In the genomic region with DNA sequence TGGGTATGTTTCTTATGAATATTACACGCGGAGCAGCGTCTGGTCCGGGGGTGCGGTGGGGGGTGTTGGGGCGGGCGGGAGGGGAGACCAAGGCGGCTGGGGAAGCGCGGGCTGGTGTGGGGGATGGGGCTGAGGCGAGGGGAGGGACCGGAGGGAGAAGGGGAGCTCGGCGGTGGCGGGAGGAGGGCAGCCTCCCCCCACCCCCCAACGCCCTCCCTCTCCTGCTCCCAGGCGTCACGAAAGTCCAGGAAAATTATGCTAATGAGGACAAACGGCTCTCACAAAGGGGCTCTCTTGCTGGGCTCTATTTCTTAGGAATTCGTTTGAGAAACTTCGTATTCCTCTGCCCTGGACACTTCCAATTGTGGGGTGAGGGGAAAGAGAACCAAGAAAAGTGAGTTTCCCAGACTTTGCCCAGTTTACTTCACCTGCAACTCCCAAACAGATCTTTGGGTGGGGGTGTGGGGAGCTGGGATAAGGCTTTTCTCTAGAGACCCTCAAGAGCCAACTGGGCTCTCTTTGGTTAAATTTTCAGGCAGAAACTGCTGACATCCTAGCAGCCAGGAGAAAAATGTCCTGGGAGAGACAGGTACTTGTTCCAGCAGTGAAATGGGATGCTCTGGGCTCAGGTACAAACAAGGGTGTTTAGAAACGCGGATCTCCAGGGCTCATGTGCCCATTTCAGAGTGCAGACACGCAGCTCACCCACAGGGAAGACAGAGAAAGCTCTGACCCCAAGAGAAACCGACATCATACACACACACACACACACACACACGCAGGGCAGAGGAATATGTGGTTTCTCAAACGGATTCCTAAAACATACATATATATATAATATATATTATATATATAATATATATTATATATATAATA, we compare ENCODE assay signal across 9 cellular contexts. TPM values are rescaled to one million over a fixed set of nuclear protein-coding genes. Genes with fewer than 3 reads are reported as not detected.
DNase-seq lines count a peak whose midpoint lies in the region; ATAC-seq, FAIRE-seq and TF ChIP-seq lines count a peak whose summit lies in the region.
"Had no signal": no experiment of that assay in that cellular context is flagged by ENCODE, and none has a peak within 500 bp of the region (broad histone marks: within the 10 kb centered on the region; RNA-seq: fewer than 3 reads in every experiment).

No MANE protein-coding gene starts in this region.

- peaks cover 2% of the 10 kb centered on the region for H3K27me3 Mint-ChIP-seq in activated T-helper 2 cell treated with anti-CD3 and anti-CD28 coated beads, Interferon-gamma antibody, Interleukin-2, Interleukin-4, amounts not matched to agents 10 μg/mL and 5 μg/mL and 100 μg/mL, durations not matched to agents 14 hours and 24 hours and 36 hours (ENCODE audit: low read depth)

- H3K4me1 ChIP-seq in liver (ENCODE audit: control insufficient read depth in 4 of 4, insufficient read depth in 4 of 4, low read length in 3 of 4) (peaks cover 0 to 3% (median 2%) of the 10 kb centered on the region in 4 donors), HepG2 (ENCODE audit: insufficient read depth, low read length) (peaks cover 27% of the 10 kb centered on the region), mucosa of stomach (ENCODE audit: control insufficient read depth, insufficient read depth, low read length) (peaks cover 50% of the 10 kb centered on the region), vagina (peaks cover 13% of the 10 kb centered on the region)

- no peak for ATAC-seq in HepG2
- no peak for ATAC-seq in HG03280 (IDR thresholded peaks at IDR 0.05; ENCODE audit: unreplicated experiment)

- TF ChIP-seq EP300 in HepG2 (IDR thresholded peaks at IDR 0.05; ENCODE audit: low read depth in 2 of 2, low read length in 2 of 2): no peak
- TF ChIP-seq EP300 in HepG2 (CRISPR knock-in tag; IDR thresholded peaks at IDR 0.05; ENCODE audit: borderline replicate concordance): no peak

- POLR2A ChIA-PET in HepG2 (lab: Yijun Ruan, JAX): no interaction called here

- CTCF ChIA-PET in HepG2 (lab: Yijun Ruan, JAX; ENCODE audit: low intra/inter-chr PET ratio, low total read pairs): no interaction called here

- no peaks in the 10 kb centered on the region for H3K9me3 Mint-ChIP-seq in activated T-helper 2 cell treated with anti-CD3 and anti-CD28 coated beads, Interferon-gamma antibody, Interleukin-2, Interleukin-4, amounts not matched to agents 10 μg/mL and 5 μg/mL and 100 μg/mL, durations not matched to agents 14 hours and 24 hours and 36 hours
- H3K9me3 Mint-ChIP-seq: activated CD4-positive, alpha-beta memory T cell treated with anti-CD3 and anti-CD28 coated beads, Interleukin-2, amount 10 ng/mL, durations not matched to agents 7 days and 5 days had no signal

- FAIRE-seq in HepG2 (lab: Jason Lieb, UNC): no peak

- H3K4me3 ChIP-seq in liver (ENCODE audit: low read depth in 1 of 3, low read length in 3 of 3): peak overlapping the region in 2 of 3 donors; percentile 6 to 43
- H3K4me3 ChIP-seq in HepG2 (replicated peaks in 1 of 3; ENCODE audit: insufficient read depth in 1 of 3, low read depth in 2 of 3, low read length in 3 of 3): no peak overlapping the region
- peak overlapping the region; percentile 65 for H3K4me3 ChIP-seq in coronary artery
- H3K4me3 ChIP-seq in mucosa of stomach (ENCODE audit: low read length): peak overlapping the region; percentile 65
- H3K4me3 ChIP-seq in vagina: peak overlapping the region; percentile 50 to 53

- H3K27me3 ChIP-seq in liver (ENCODE audit: control insufficient read depth in 4 of 4, insufficient read depth in 4 of 4, low read length in 3 of 4) (peaks cover 0 to 25% (median 5%) of the 10 kb centered on the region in 4 donors), HepG2 (ENCODE audit: control insufficient read depth in 1 of 2, insufficient read depth in 2 of 2, low read length in 2 of 2) (no peaks in the 10 kb centered on the region), mucosa of stomach (ENCODE audit: control insufficient read depth, insufficient read depth, low read length) (no peaks in the 10 kb centered on the region), vagina (no peaks in the 10 kb centered on the region)

- H3K4me2 ChIP-seq in HepG2 (ENCODE audit: low read depth, low read length): no peak overlapping the region

- 21% methylated on average over 27 of the region's 27 CpGs for WGBS in liver
- WGBS in HepG2 (ENCODE audit: low lambda C conversion rate): 95% methylated on average over 26 of the region's 27 CpGs

- H3K27ac ChIP-seq in liver (ENCODE audit: low read depth in 1 of 2, low read length in 2 of 2) (peak overlapping the region; percentile 46 to 56), HepG2 (ENCODE audit: extremely low read length, insufficient read depth, low read length) (no peak overlapping the region), coronary artery (peak overlapping the region; percentile 3 to 79), vagina (peak overlapping the region; percentile 75)

- intact Hi-C loops in HepG2 (cut with micrococcal nuclease; ENCODE audit: unreplicated experiment) (no loop called here), vagina (cut with DNase I) (no loop called here)
- intact Hi-C loops in activated T-helper 2 cell treated with anti-CD3 and anti-CD28 coated beads, Interferon-gamma antibody, Interleukin-2, Interleukin-4, amounts not matched to agents 10 μg/mL and 5 μg/mL and 100 μg/mL, durations not matched to agents 14 hours and 24 hours and 36 hours (cut with micrococcal nuclease): no loop called here

- in situ Hi-C loops in HepG2 (cut with HindIII; ENCODE audit: extremely low pct_ligation_motif_present, low pct_unique_long_range_greater_than_20kb): no loop called here
- in situ Hi-C loops in GM13977 (cut with MboI; ENCODE audit: low pct_unique_long_range_greater_than_20kb, low sequenced_read_pairs, unreplicated experiment): no loop called here

- peak overlapping the region; percentile 39 to 43 for H3K9ac ChIP-seq in liver (ENCODE audit: low read depth in 1 of 2, low read length in 2 of 2)
- H3K9ac ChIP-seq in HepG2 (ENCODE audit: insufficient read depth, low read depth, low read length): no peak overlapping the region
- H3K9ac ChIP-seq in mucosa of stomach (ENCODE audit: low read length): peak overlapping the region; percentile 80

- BruUV-seq in HepG2 (replicated peaks; lab: Mats Ljungman, UMichigan): no TSS peak

- H3K36me3 ChIP-seq in liver (ENCODE audit: control insufficient read depth in 4 of 4, insufficient read depth in 3 of 4, low read depth in 1 of 4, low read length in 3 of 4): no peaks in the 10 kb centered on the region
- peaks cover 2 to 8% of the 10 kb centered on the region in 2 experiments; a peak in 3 of 5 replicates for H3K36me3 ChIP-seq in HepG2 (replicated peaks in 1 of 2; ENCODE audit: control insufficient read depth in 1 of 2, insufficient read depth in 2 of 2, low read length in 2 of 2)
- no peaks in the 10 kb centered on the region for H3K36me3 ChIP-seq in mucosa of stomach (ENCODE audit: control insufficient read depth, insufficient read depth, low read length)
- H3K36me3 ChIP-seq in vagina: no peaks in the 10 kb centered on the region

- TF ChIP-seq RAD21 in liver (IDR thresholded peaks at IDR 0.05) (no peak), HepG2 (CRISPR knock-in tag; IDR thresholded peaks at IDR 0.05) (no peak)

- TF ChIP-seq CTCF in liver (IDR thresholded peaks at IDR 0.05; ENCODE audit: low read depth, low read length, missing input control): no peak
- TF ChIP-seq CTCF in HepG2 (CRISPR knock-in tag; IDR thresholded peaks at IDR 0.05): no peak
- no peak for TF ChIP-seq CTCF in coronary artery (IDR thresholded peaks at IDR 0.05)
- no peak for TF ChIP-seq CTCF in vagina (IDR thresholded peaks at IDR 0.05)
- no peak for TF ChIP-seq CTCF in GM13977 (IDR thresholded peaks at IDR 0.05; ENCODE audit: extremely low read depth, insufficient read depth, missing control alignments)

- no peaks in the 10 kb centered on the region for H3K4me1 Mint-ChIP-seq in activated T-helper 2 cell treated with anti-CD3 and anti-CD28 coated beads, Interferon-gamma antibody, Interleukin-2, Interleukin-4, amounts not matched to agents 10 μg/mL and 5 μg/mL and 100 μg/mL, durations not matched to agents 14 hours and 24 hours and 36 hours (ENCODE audit: low read depth)
- H3K4me1 Mint-ChIP-seq: activated CD4-positive, alpha-beta memory T cell treated with anti-CD3 and anti-CD28 coated beads, Interleukin-2, amount 10 ng/mL, durations not matched to agents 7 days and 5 days had no signal

- no peaks in the 10 kb centered on the region for H3K9me3 ChIP-seq in liver (ENCODE audit: control insufficient read depth in 4 of 4, low read length in 3 of 4)
- no peaks in the 10 kb centered on the region for H3K9me3 ChIP-seq in HepG2 (ENCODE audit: low read length)
- H3K9me3 ChIP-seq in mucosa of stomach (ENCODE audit: control insufficient read depth, low read length): no peaks in the 10 kb centered on the region
- H3K9me3 ChIP-seq in vagina: no peaks in the 10 kb centered on the region

- H3K79me2 ChIP-seq in HepG2 (ENCODE audit: insufficient read depth, low read length): peaks cover 26% of the 10 kb centered on the region

- no peaks in the 10 kb centered on the region for H3K36me3 Mint-ChIP-seq in activated T-helper 2 cell treated with anti-CD3 and anti-CD28 coated beads, Interferon-gamma antibody, Interleukin-2, Interleukin-4, amounts not matched to agents 10 μg/mL and 5 μg/mL and 100 μg/mL, durations not matched to agents 14 hours and 24 hours and 36 hours (ENCODE audit: low read depth)

- no peak overlapping the region for H3K27ac Mint-ChIP-seq in activated T-helper 2 cell treated with anti-CD3 and anti-CD28 coated beads, Interferon-gamma antibody, Interleukin-2, Interleukin-4, amounts not matched to agents 10 μg/mL and 5 μg/mL and 100 μg/mL, durations not matched to agents 14 hours and 24 hours and 36 hours
- H3K27ac Mint-ChIP-seq: activated CD4-positive, alpha-beta memory T cell treated with anti-CD3 and anti-CD28 coated beads, Interleukin-2, amount 10 ng/mL, durations not matched to agents 7 days and 5 days had no signal

- H2AFZ ChIP-seq in HepG2 (ENCODE audit: low read length): no peak overlapping the region

- DNase-seq in HepG2 (ENCODE audit: low spot score) (no peak), coronary artery (ENCODE audit: low spot score) (peak; percentile 54), vagina (ENCODE audit: extremely low spot score in 2 of 2) (peak in 1 of 2 donors; percentile 46), GM13977 (ENCODE audit: low spot score) (no peak)
- no peak for DNase-seq in activated T-helper 2 cell treated with anti-CD3 and anti-CD28 coated beads, Interferon-gamma antibody, Interleukin-2, Interleukin-4, amounts not matched to agents 10 μg/mL and 5 μg/mL and 100 μg/mL, durations not matched to agents 14 hours and 24 hours and 36 hours (ENCODE audit: low spot score)
- DNase-seq: activated CD4-positive, alpha-beta memory T cell treated with anti-CD3 and anti-CD28 coated beads, Interleukin-2, amount 10 ng/mL, durations not matched to agents 7 days and 5 days had no signal

- TF ChIP-seq POLR2A in HepG2 (IDR thresholded peaks at IDR 0.05; ENCODE audit: insufficient read depth in 1 of 2, low read depth in 2 of 2, low read length in 2 of 2) (no peak), vagina (IDR thresholded peaks at IDR 0.05) (no peak)

- H3K4me3 Mint-ChIP-seq in activated T-helper 2 cell treated with anti-CD3 and anti-CD28 coated beads, Interferon-gamma antibody, Interleukin-2, Interleukin-4, amounts not matched to agents 10 μg/mL and 5 μg/mL and 100 μg/mL, durations not matched to agents 14 hours and 24 hours and 36 hours (ENCODE audit: low read depth): no peak overlapping the region
- H3K4me3 Mint-ChIP-seq: activated CD4-positive, alpha-beta memory T cell treated with anti-CD3 and anti-CD28 coated beads, Interleukin-2, amount 10 ng/mL, durations not matched to agents 7 days and 5 days had no signal

- H4K20me1 ChIP-seq in HepG2 (ENCODE audit: insufficient read depth, low read length): peaks cover 12% of the 10 kb centered on the region; the same call in 1 of the 2 replicates

RNA-seq across cellular contexts. Expression of gene HOXA2, which starts 11.7 kb away (rescaled TPM):
- total RNA-seq in liver (under 1 TPM; 0.05 to 0.08 TPM), HepG2 (2016; rRNA removed; fragmentation: Illumina TruSeq; extraction: Trizol) (0.22 TPM in 1 of 2 replicates, not detected in the other), vagina (2.0 TPM)
- polyA plus RNA-seq in liver (under 1 TPM; 0.08 to 0.13 TPM), HepG2 (2011; rRNA removed) (0.20 and 0.29 TPM in 2 replicates)
- 0.10 and 0.35 TPM in 2 replicates for total RNA-seq in HepG2 (2016; cell fraction: cytosol; rRNA removed; fragmentation: Illumina TruSeq; extraction: Trizol; ENCODE audit: low read depth)
- total RNA-seq in HepG2 (2016; cell fraction: insoluble cytoplasmic fraction; rRNA removed; fragmentation: Illumina TruSeq; extraction: Trizol): 0.15 TPM in 1 of 2 replicates, not detected in the other
- total RNA-seq in HepG2 (2016; cell fraction: membrane; rRNA removed; fragmentation: Illumina TruSeq; extraction: Trizol): 0.09 and 0.17 TPM in 2 replicates
- 0.63 and 1.3 TPM in 2 replicates for total RNA-seq in HepG2 (2016; cell fraction: nucleus; rRNA removed; fragmentation: Illumina TruSeq; extraction: Trizol)
- polyA plus RNA-seq in HepG2 (2011; cell fraction: cytosol; rRNA removed): 0.03 and 0.08 TPM in 2 replicates
- polyA plus RNA-seq in HepG2 (2011; cell fraction: nucleus; rRNA removed): 1.1 and 1.3 TPM in 2 replicates
- polyA plus RNA-seq in HepG2 (2012): 0.21 and 0.27 TPM in 2 replicates
- 0.12 and 0.16 TPM in 2 replicates for polyA plus RNA-seq in HepG2 (2016; cell fraction: cytosol; fragmentation: Illumina TruSeq; extraction: Trizol; ENCODE audit: low read depth)
- 0.15 and 0.48 TPM in 2 replicates for polyA plus RNA-seq in HepG2 (2016; cell fraction: insoluble cytoplasmic fraction; fragmentation: Illumina TruSeq; extraction: Trizol; ENCODE audit: low read depth)
- polyA plus RNA-seq in HepG2 (2016; cell fraction: membrane; fragmentation: Illumina TruSeq; extraction: Trizol; ENCODE audit: low read depth): 0.23 and 0.26 TPM in 2 replicates
- polyA plus RNA-seq in HepG2 (2016; cell fraction: nucleus; fragmentation: Illumina TruSeq; extraction: Trizol; ENCODE audit: insufficient read depth, low read depth): 2.9 and 3.3 TPM in 2 replicates
- 0.24 TPM in 1 of 2 replicates, not detected in the other for polyA minus RNA-seq in HepG2 (2011; rRNA and poly(A)+ RNA removed; ENCODE audit: low replicate concordance)
- not detected in 2 replicates for polyA minus RNA-seq in HepG2 (2011; cell fraction: cytosol; rRNA and poly(A)+ RNA removed)
- polyA minus RNA-seq in HepG2 (2011; cell fraction: nucleus; rRNA and poly(A)+ RNA removed): 1.5 and 1.9 TPM in 2 replicates
- not detected in 2 replicates for total RNA-seq in activated T-helper 2 cell treated with anti-CD3 and anti-CD28 coated beads, Interferon-gamma antibody, Interleukin-2, Interleukin-4, amounts not matched to agents 10 μg/mL and 5 μg/mL and 100 μg/mL, durations not matched to agents 14 hours and 24 hours and 36 hours
- total RNA-seq: activated CD4-positive, alpha-beta memory T cell treated with anti-CD3 and anti-CD28 coated beads, Interleukin-2, amount 10 ng/mL, durations not matched to agents 7 days and 5 days had no signal

RNA-seq across cellular contexts. Expression of gene HOXA4, which starts 16.3 kb away (rescaled TPM):
- under 1 TPM; 0.17 to 0.28 TPM for total RNA-seq in liver
- polyA plus RNA-seq in liver: 1 to 10 TPM in 1 of 2 donors, under 1 TPM in 1; 0.32 to 1.1 TPM
- 1.8 and 2.4 TPM in 2 replicates for total RNA-seq in HepG2 (2016; rRNA removed; fragmentation: Illumina TruSeq; extraction: Trizol)
- 2.0 and 2.2 TPM in 2 replicates for total RNA-seq in HepG2 (2016; cell fraction: cytosol; rRNA removed; fragmentation: Illumina TruSeq; extraction: Trizol; ENCODE audit: low read depth)
- 1.0 and 2.0 TPM in 2 replicates for total RNA-seq in HepG2 (2016; cell fraction: insoluble cytoplasmic fraction; rRNA removed; fragmentation: Illumina TruSeq; extraction: Trizol)
- 2.9 and 3.2 TPM in 2 replicates for total RNA-seq in HepG2 (2016; cell fraction: membrane; rRNA removed; fragmentation: Illumina TruSeq; extraction: Trizol)
- 0.53 and 1.8 TPM in 2 replicates for total RNA-seq in HepG2 (2016; cell fraction: nucleus; rRNA removed; fragmentation: Illumina TruSeq; extraction: Trizol)
- polyA plus RNA-seq in HepG2 (2011; rRNA removed): 4.3 and 5.4 TPM in 2 replicates
- polyA plus RNA-seq in HepG2 (2011; cell fraction: cytosol; rRNA removed): 4.7 and 6.2 TPM in 2 replicates
- 5.3 and 5.5 TPM in 2 replicates for polyA plus RNA-seq in HepG2 (2011; cell fraction: nucleus; rRNA removed)
- 5.2 and 7.3 TPM in 2 replicates for polyA plus RNA-seq in HepG2 (2012)
- 7.9 and 8.8 TPM in 2 replicates for polyA plus RNA-seq in HepG2 (2016; cell fraction: cytosol; fragmentation: Illumina TruSeq; extraction: Trizol; ENCODE audit: low read depth)
- 7.2 and 9.1 TPM in 2 replicates for polyA plus RNA-seq in HepG2 (2016; cell fraction: insoluble cytoplasmic fraction; fragmentation: Illumina TruSeq; extraction: Trizol; ENCODE audit: low read depth)
- polyA plus RNA-seq in HepG2 (2016; cell fraction: membrane; fragmentation: Illumina TruSeq; extraction: Trizol; ENCODE audit: low read depth): 10.6 and 13.1 TPM in 2 replicates
- 9.4 and 10.8 TPM in 2 replicates for polyA plus RNA-seq in HepG2 (2016; cell fraction: nucleus; fragmentation: Illumina TruSeq; extraction: Trizol; ENCODE audit: insufficient read depth, low read depth)
- 0.56 and 2.4 TPM in 2 replicates for polyA minus RNA-seq in HepG2 (2011; rRNA and poly(A)+ RNA removed; ENCODE audit: low replicate concordance)
- 1.7 and 2.3 TPM in 2 replicates for polyA minus RNA-seq in HepG2 (2011; cell fraction: cytosol; rRNA and poly(A)+ RNA removed)
- 1.4 and 2.7 TPM in 2 replicates for polyA minus RNA-seq in HepG2 (2011; cell fraction: nucleus; rRNA and poly(A)+ RNA removed)
- 0.98 TPM for total RNA-seq in vagina
- not detected in 2 replicates for total RNA-seq in activated T-helper 2 cell treated with anti-CD3 and anti-CD28 coated beads, Interferon-gamma antibody, Interleukin-2, Interleukin-4, amounts not matched to agents 10 μg/mL and 5 μg/mL and 100 μg/mL, durations not matched to agents 14 hours and 24 hours and 36 hours

RNA-seq across cellular contexts. Expression of gene HOXA1, which starts 18.4 kb away (rescaled TPM):
- total RNA-seq in liver (under 1 TPM; 0.08 to 0.28 TPM), HepG2 (2016; rRNA removed; fragmentation: Illumina TruSeq; extraction: Trizol) (0.20 TPM in 1 of 2 replicates, not detected in the other), vagina (0.74 TPM)
- polyA plus RNA-seq in liver (under 1 TPM; 0.17 to 0.25 TPM), HepG2 (2011; rRNA removed) (0.18 and 0.31 TPM in 2 replicates)
- total RNA-seq in HepG2 (2016; cell fraction: cytosol; rRNA removed; fragmentation: Illumina TruSeq; extraction: Trizol; ENCODE audit: low read depth): not detected in 2 replicates
- total RNA-seq in HepG2 (2016; cell fraction: insoluble cytoplasmic fraction; rRNA removed; fragmentation: Illumina TruSeq; extraction: Trizol): 0.11 TPM in 1 of 2 replicates, not detected in the other
- 0.14 and 0.15 TPM in 2 replicates for total RNA-seq in HepG2 (2016; cell fraction: membrane; rRNA removed; fragmentation: Illumina TruSeq; extraction: Trizol)
- total RNA-seq in HepG2 (2016; cell fraction: nucleus; rRNA removed; fragmentation: Illumina TruSeq; extraction: Trizol): not detected in 2 replicates
- polyA plus RNA-seq in HepG2 (2011; cell fraction: cytosol; rRNA removed): 0.09 and 0.13 TPM in 2 replicates
- 0.71 and 0.92 TPM in 2 replicates for polyA plus RNA-seq in HepG2 (2011; cell fraction: nucleus; rRNA removed)
- polyA plus RNA-seq in HepG2 (2012): 0.11 and 0.30 TPM in 2 replicates
- 0.11 TPM in 1 of 2 replicates, not detected in the other for polyA plus RNA-seq in HepG2 (2016; cell fraction: cytosol; fragmentation: Illumina TruSeq; extraction: Trizol; ENCODE audit: low read depth)
- 0.42 and 0.43 TPM in 2 replicates for polyA plus RNA-seq in HepG2 (2016; cell fraction: insoluble cytoplasmic fraction; fragmentation: Illumina TruSeq; extraction: Trizol; ENCODE audit: low read depth)
- 0.31 and 0.33 TPM in 2 replicates for polyA plus RNA-seq in HepG2 (2016; cell fraction: membrane; fragmentation: Illumina TruSeq; extraction: Trizol; ENCODE audit: low read depth)
- polyA plus RNA-seq in HepG2 (2016; cell fraction: nucleus; fragmentation: Illumina TruSeq; extraction: Trizol; ENCODE audit: insufficient read depth, low read depth): 1.0 and 1.4 TPM in 2 replicates
- polyA minus RNA-seq in HepG2 (2011; rRNA and poly(A)+ RNA removed; ENCODE audit: low replicate concordance): 0.05 and 0.10 TPM in 2 replicates
- polyA minus RNA-seq in HepG2 (2011; cell fraction: cytosol; rRNA and poly(A)+ RNA removed): not detected in 2 replicates
- polyA minus RNA-seq in HepG2 (2011; cell fraction: nucleus; rRNA and poly(A)+ RNA removed): 0.25 and 0.52 TPM in 2 replicates
- 0.11 and 0.16 TPM in 2 replicates for total RNA-seq in activated T-helper 2 cell treated with anti-CD3 and anti-CD28 coated beads, Interferon-gamma antibody, Interleukin-2, Interleukin-4, amounts not matched to agents 10 μg/mL and 5 μg/mL and 100 μg/mL, durations not matched to agents 14 hours and 24 hours and 36 hours

RNA-seq across cellular contexts. Expression of gene HOXA5, which starts 29.3 kb away (rescaled TPM):
- total RNA-seq in liver (1 to 10 TPM in 1 of 2 donors, under 1 TPM in 1; 0.42 to 2.1 TPM), HepG2 (2016; rRNA removed; fragmentation: Illumina TruSeq; extraction: Trizol) (3.2 and 3.9 TPM in 2 replicates), vagina (6.1 TPM)
- polyA plus RNA-seq in liver (under 1 TPM; 0.40 to 0.90 TPM), HepG2 (2011; rRNA removed) (3.6 and 4.0 TPM in 2 replicates)
- 0.71 and 0.97 TPM in 2 replicates for total RNA-seq in HepG2 (2016; cell fraction: cytosol; rRNA removed; fragmentation: Illumina TruSeq; extraction: Trizol; ENCODE audit: low read depth)
- 3.0 TPM in 2 replicates for total RNA-seq in HepG2 (2016; cell fraction: insoluble cytoplasmic fraction; rRNA removed; fragmentation: Illumina TruSeq; extraction: Trizol)
- total RNA-seq in HepG2 (2016; cell fraction: membrane; rRNA removed; fragmentation: Illumina TruSeq; extraction: Trizol): 2.1 and 3.2 TPM in 2 replicates
- 2.1 and 4.1 TPM in 2 replicates for total RNA-seq in HepG2 (2016; cell fraction: nucleus; rRNA removed; fragmentation: Illumina TruSeq; extraction: Trizol)
- polyA plus RNA-seq in HepG2 (2011; cell fraction: cytosol; rRNA removed): 2.0 TPM in 2 replicates
- polyA plus RNA-seq in HepG2 (2011; cell fraction: nucleus; rRNA removed): 4.0 and 4.1 TPM in 2 replicates
- 2.3 TPM in 2 replicates for polyA plus RNA-seq in HepG2 (2012)
- polyA plus RNA-seq in HepG2 (2016; cell fraction: cytosol; fragmentation: Illumina TruSeq; extraction: Trizol; ENCODE audit: low read depth): 0.70 and 1.1 TPM in 2 replicates
- polyA plus RNA-seq in HepG2 (2016; cell fraction: insoluble cytoplasmic fraction; fragmentation: Illumina TruSeq; extraction: Trizol; ENCODE audit: low read depth): 4.1 and 4.3 TPM in 2 replicates
- polyA plus RNA-seq in HepG2 (2016; cell fraction: membrane; fragmentation: Illumina TruSeq; extraction: Trizol; ENCODE audit: low read depth): 2.2 and 2.8 TPM in 2 replicates
- 6.4 and 8.6 TPM in 2 replicates for polyA plus RNA-seq in HepG2 (2016; cell fraction: nucleus; fragmentation: Illumina TruSeq; extraction: Trizol; ENCODE audit: insufficient read depth, low read depth)
- 0.98 and 2.8 TPM in 2 replicates for polyA minus RNA-seq in HepG2 (2011; rRNA and poly(A)+ RNA removed; ENCODE audit: low replicate concordance)
- polyA minus RNA-seq in HepG2 (2011; cell fraction: cytosol; rRNA and poly(A)+ RNA removed): 1.1 and 2.2 TPM in 2 replicates
- 2.7 and 3.4 TPM in 2 replicates for polyA minus RNA-seq in HepG2 (2011; cell fraction: nucleus; rRNA and poly(A)+ RNA removed)
- total RNA-seq in activated T-helper 2 cell treated with anti-CD3 and anti-CD28 coated beads, Interferon-gamma antibody, Interleukin-2, Interleukin-4, amounts not matched to agents 10 μg/mL and 5 μg/mL and 100 μg/mL, durations not matched to agents 14 hours and 24 hours and 36 hours: not detected in 2 replicates
- total RNA-seq: activated CD4-positive, alpha-beta memory T cell treated with anti-CD3 and anti-CD28 coated beads, Interleukin-2, amount 10 ng/mL, durations not matched to agents 7 days and 5 days had no signal

RNA-seq across cellular contexts. Expression of gene HOXA6, which starts 33.3 kb away (rescaled TPM):
- under 1 TPM in 1 of 2 donors, not detected in 1; 0.23 TPM for total RNA-seq in liver
- not detected for polyA plus RNA-seq in liver
- 0.95 and 1.3 TPM in 2 replicates for total RNA-seq in HepG2 (2016; rRNA removed; fragmentation: Illumina TruSeq; extraction: Trizol)
- total RNA-seq in HepG2 (2016; cell fraction: cytosol; rRNA removed; fragmentation: Illumina TruSeq; extraction: Trizol; ENCODE audit: low read depth): 0.71 TPM in 1 of 2 replicates, not detected in the other
- total RNA-seq in HepG2 (2016; cell fraction: insoluble cytoplasmic fraction; rRNA removed; fragmentation: Illumina TruSeq; extraction: Trizol): 0.79 and 1.2 TPM in 2 replicates
- total RNA-seq in HepG2 (2016; cell fraction: membrane; rRNA removed; fragmentation: Illumina TruSeq; extraction: Trizol): 0.41 and 0.65 TPM in 2 replicates
- 1.1 and 3.7 TPM in 2 replicates for total RNA-seq in HepG2 (2016; cell fraction: nucleus; rRNA removed; fragmentation: Illumina TruSeq; extraction: Trizol)
- polyA plus RNA-seq in HepG2 (2011; rRNA removed): 0.68 and 1.5 TPM in 2 replicates
- polyA plus RNA-seq in HepG2 (2011; cell fraction: cytosol; rRNA removed): 0.38 and 0.74 TPM in 2 replicates
- polyA plus RNA-seq in HepG2 (2011; cell fraction: nucleus; rRNA removed): 4.3 and 4.7 TPM in 2 replicates
- 0.47 and 0.68 TPM in 2 replicates for polyA plus RNA-seq in HepG2 (2012)
- polyA plus RNA-seq in HepG2 (2016; cell fraction: cytosol; fragmentation: Illumina TruSeq; extraction: Trizol; ENCODE audit: low read depth): 0.18 TPM in 1 of 2 replicates, not detected in the other
- polyA plus RNA-seq in HepG2 (2016; cell fraction: insoluble cytoplasmic fraction; fragmentation: Illumina TruSeq; extraction: Trizol; ENCODE audit: low read depth): 0.94 and 0.99 TPM in 2 replicates
- 0.22 TPM in 1 of 2 replicates, not detected in the other for polyA plus RNA-seq in HepG2 (2016; cell fraction: membrane; fragmentation: Illumina TruSeq; extraction: Trizol; ENCODE audit: low read depth)
- 3.5 and 4.1 TPM in 2 replicates for polyA plus RNA-seq in HepG2 (2016; cell fraction: nucleus; fragmentation: Illumina TruSeq; extraction: Trizol; ENCODE audit: insufficient read depth, low read depth)
- 1.2 and 2.5 TPM in 2 replicates for polyA minus RNA-seq in HepG2 (2011; rRNA and poly(A)+ RNA removed; ENCODE audit: low replicate concordance)
- 0.79 TPM in 1 of 2 replicates, not detected in the other for polyA minus RNA-seq in HepG2 (2011; cell fraction: cytosol; rRNA and poly(A)+ RNA removed)
- 2.1 and 3.0 TPM in 2 replicates for polyA minus RNA-seq in HepG2 (2011; cell fraction: nucleus; rRNA and poly(A)+ RNA removed)
- total RNA-seq in vagina: 1.7 TPM
- total RNA-seq in activated T-helper 2 cell treated with anti-CD3 and anti-CD28 coated beads, Interferon-gamma antibody, Interleukin-2, Interleukin-4, amounts not matched to agents 10 μg/mL and 5 μg/mL and 100 μg/mL, durations not matched to agents 14 hours and 24 hours and 36 hours: not detected in 2 replicates
- total RNA-seq: activated CD4-positive, alpha-beta memory T cell treated with anti-CD3 and anti-CD28 coated beads, Interleukin-2, amount 10 ng/mL, durations not matched to agents 7 days and 5 days had no signal

Comparison
In these comparisons a context has a peak if more than half of its experiments do, and no peak if none do; other contexts are left out.
1. H3K4me3 ChIP-seq: peak in liver (2 of 3), coronary artery (single experiment), mucosa of stomach (single experiment) and vagina (2 of 2); none in HepG2 (0 of 3).